Comparison of ENCODE assay signal across 14 cellular contexts in genomic region chr15:45314960-45315359, GRCh38.
DNase-seq lines count a peak whose midpoint lies in the region; FAIRE-seq and TF ChIP-seq lines count a peak whose summit lies in the region.
"Had no signal": no experiment of that assay in that cellular context is flagged by ENCODE, and none has a peak within 500 bp of the region (broad histone marks: within the 10 kb centered on the region; RNA-seq: fewer than 3 reads in every experiment).

No MANE protein-coding gene starts in this region.

- H3K27me3 Mint-ChIP-seq in neural crest cell (ENCODE audit: low read depth) (no peaks in the 10 kb centered on the region), mesothelial cell of epicardium (ENCODE audit: low read depth) (peaks cover 6% of the 10 kb centered on the region)

- no peaks in the 10 kb centered on the region for H3K9me3 Mint-ChIP-seq in neural crest cell
- no peaks in the 10 kb centered on the region for H3K9me3 Mint-ChIP-seq in mesothelial cell of epicardium

- no peak overlapping the region for H2BK120ac ChIP-seq in H1 (replicated peaks; ENCODE audit: low read depth, low read length)

- H3K27me3 ChIP-seq in H1 (replicated peaks in 1 of 4; ENCODE audit: control insufficient read depth in 3 of 4, extremely low read depth in 1 of 4, insufficient read depth in 3 of 4, low read length in 3 of 4), result no peaks in the 10 kb centered on the region
- H3K27me3 ChIP-seq: SJCRH30 had no signal

- TF ChIP-seq CTCF in H1 (IDR thresholded peaks at IDR 0.05; ENCODE audit: control extremely low read depth in 1 of 3, insufficient read depth in 1 of 3, low read depth in 1 of 3, low read length in 3 of 3), result peak in 2 of 3 experiments; percentile 36 to 53; a peak in 3 of 4 replicates
- peak; percentile 51 for TF ChIP-seq CTCF in neural crest cell (conservative IDR thresholded peaks at IDR 0.05)
- no peak for TF ChIP-seq CTCF in mesothelial cell of epicardium (IDR thresholded peaks at IDR 0.05; ENCODE audit: unreplicated experiment)

- no peak overlapping the region; a peak in 1 of 8 replicates for H3K4me3 ChIP-seq in H1 (ENCODE audit: extremely low read depth in 1 of 4, insufficient read depth in 2 of 4, low read depth in 3 of 4, low read length in 4 of 4)
- H3K4me3 ChIP-seq: SJCRH30 had no signal

- no peak overlapping the region for H3K27ac ChIP-seq in H1 (ENCODE audit: low read depth, low read length)
- H3K27ac ChIP-seq: SJCRH30 had no signal

- POLR2A ChIA-PET in H1 (lab: Charles Lee; ENCODE audit: partially characterized antibody), result interaction anchor here (0.7 to 1.6 kb wide), 2 partner anchors 22 to 88 kb away, joined by 3 to 9 read pairs; a partner anchor contains a TSS

- no peak for FAIRE-seq in H1 (lab: Jason Lieb, UNC)
- FAIRE-seq: HTR-8/SVneo had no signal

- H2BK15ac ChIP-seq in H1 (ENCODE audit: low read length), result no peak overlapping the region

- no peak overlapping the region; the same call in 1 of the 2 replicates for H3K18ac ChIP-seq in H1 (ENCODE audit: extremely low read depth, low read length)

- 0 out of 2 replicates have a peak overlapping the region, but pooled peaks have one; percentile 43 for H2BK12ac ChIP-seq in H1 (ENCODE audit: low read depth, low read length)

- WGBS in H1 (ENCODE audit: extremely low coverage in 1 of 2, insufficient coverage in 1 of 2, insufficient read length in 1 of 2, insufficient replicate concordance in 2 of 2, low coverage in 1 of 2, low lambda C conversion rate in 2 of 2, missing lambda C conversion rate in 1 of 2), 2 experiments, result 68% methylated on average over 13 of the region's 13 CpGs; no CpG with 5 or more reads in 1 of the 2 experiments

- 0 out of 2 replicates have a peak overlapping the region, but pooled peaks have one; percentile 86 for H2BK20ac ChIP-seq in H1 (ENCODE audit: low read length)

- no peak overlapping the region for H3K23ac ChIP-seq in H1 (ENCODE audit: insufficient read length)

- H3K4me1 ChIP-seq in H1 (replicated peaks in 1 of 4; ENCODE audit: control insufficient read depth in 3 of 4, insufficient read depth in 4 of 4, low read length in 3 of 4), result no peaks in the 10 kb centered on the region
- H3K4me1 ChIP-seq: SJCRH30 had no signal

- H3K27ac Mint-ChIP-seq in neural crest cell (ENCODE audit: unreplicated experiment) (no peak overlapping the region), mesothelial cell of epicardium (no peak overlapping the region)

- H3K4me2 ChIP-seq in H1 (ENCODE audit: insufficient read depth in 1 of 2, low read depth in 2 of 2, low read length in 2 of 2), result no peak overlapping the region

- H2AFZ ChIP-seq in H1 (ENCODE audit: low read length), result peak overlapping the region; percentile 99

- no peaks in the 10 kb centered on the region for H4K20me1 ChIP-seq in H1 (replicated peaks in 1 of 2; ENCODE audit: control insufficient read depth in 1 of 2, insufficient read depth in 2 of 2, low read length in 2 of 2)

- no peaks in the 10 kb centered on the region for H3K36me3 Mint-ChIP-seq in neural crest cell (ENCODE audit: low read depth)
- H3K36me3 Mint-ChIP-seq in mesothelial cell of epicardium, result no peaks in the 10 kb centered on the region

- H2BK5ac ChIP-seq in H1 (ENCODE audit: low read depth, low read length), result no peak overlapping the region

- TF ChIP-seq RAD21 in H1 (IDR thresholded peaks at IDR 0.05 in 1 of 2, conservative IDR thresholded peaks at IDR 0.05 in 1 of 2; ENCODE audit: low read depth in 2 of 2, low read length in 2 of 2), result peak; percentile 40 to 58

- no peaks in the 10 kb centered on the region for H3K23me2 ChIP-seq in H1 (ENCODE audit: low read depth, low read length)

- H2AK5ac ChIP-seq in H1 (ENCODE audit: low read depth, low read length), result no peak overlapping the region

- no peaks in the 10 kb centered on the region for H3K79me2 ChIP-seq in H1 (ENCODE audit: control insufficient read depth in 1 of 2, insufficient read depth in 2 of 2, low read length in 2 of 2)

- DNase-seq in EL (peak; percentile 30), MV-4-11 (lab: John Stamatoyannopoulos, UW) (peak; percentile 70), H1 (ENCODE audit: low read depth in 1 of 2, low spot score in 2 of 2) (no peak), neural crest cell (ENCODE audit: low read depth, low spot score) (peak; percentile 9), mesothelial cell of epicardium (ENCODE audit: low spot score in 2 of 2, unreplicated experiment in 2 of 2) (no peak), NCI-H345 (lab: John Stamatoyannopoulos, UW) (no peak), mesenteric fat pad (ENCODE audit: low spot score) (no peak), DMS79 treated with DMSO at 0.1 percent for 48 hours (lab: John Stamatoyannopoulos, UW) (no peak)
- DNase-seq: activated CD4-positive, alpha-beta T cell treated with anti-CD3 and anti-CD28 coated beads, Interleukin-2, amount 50 U/mL, for 4 hours; DMS153; NCI-H2081; SJCRH30; stimulated activated naive CD8-positive, alpha-beta T cell treated with anti-CD3 and anti-CD28 coated beads, Interleukin-15, Interleukin-2, amounts not matched to agents 100 U/mL and 50 U/mL, for 24 hours had no signal

- no peak overlapping the region for H3K56ac ChIP-seq in H1 (replicated peaks; ENCODE audit: insufficient read length, low read depth, low read length)

- H3K14ac ChIP-seq in H1 (ENCODE audit: insufficient read length), result no peak overlapping the region

- no peak overlapping the region for H3K9ac ChIP-seq in H1 (replicated peaks in 1 of 4; ENCODE audit: extremely low read depth in 1 of 4, low read depth in 3 of 4, low read length in 3 of 4)

- H4K91ac ChIP-seq in H1 (replicated peaks; ENCODE audit: insufficient read length, low read length), result no peak overlapping the region

- no peak for TF ChIP-seq POLR2A in H1 (IDR thresholded peaks at IDR 0.05; ENCODE audit: control extremely low read depth in 1 of 2, low read depth in 2 of 2, low read length in 2 of 2)

- no peaks in the 10 kb centered on the region for H3K36me3 ChIP-seq in H1 (ENCODE audit: control insufficient read depth in 2 of 4, insufficient read depth in 4 of 4, low read length in 3 of 4)
- H3K36me3 ChIP-seq: SJCRH30 had no signal

- no peak overlapping the region for H4K5ac ChIP-seq in H1 (ENCODE audit: insufficient read length, low read depth, low read length)

- CTCF ChIA-PET in H1 (lab: Charles Lee; ENCODE audit: partially characterized antibody), result interaction anchor here (0.6 to 2.1 kb wide), 18 partner anchors 9 to 211 kb away, joined by 3 to 10 read pairs (median 3); a partner anchor contains a TSS

- H3K4me1 Mint-ChIP-seq in neural crest cell, result peaks cover 4% of the 10 kb centered on the region
- H3K4me1 Mint-ChIP-seq in mesothelial cell of epicardium, result peaks cover 5% of the 10 kb centered on the region

- no peaks in the 10 kb centered on the region for H3K79me1 ChIP-seq in H1 (ENCODE audit: low read depth, low read length)

- H3K9me3 ChIP-seq in H1 (ENCODE audit: insufficient read depth in 2 of 2, low read depth in 1 of 2, low read length in 1 of 2), result no peaks in the 10 kb centered on the region
- H3K9me3 ChIP-seq: SJCRH30 had no signal

- H4K8ac ChIP-seq in H1 (ENCODE audit: extremely low read depth, insufficient read depth, low read length), result no peak overlapping the region

- H3K4me3 Mint-ChIP-seq in neural crest cell (no peak overlapping the region), mesothelial cell of epicardium (no peak overlapping the region)

- no peak overlapping the region for H3K4ac ChIP-seq in H1 (replicated peaks; ENCODE audit: insufficient read length, low read depth, low read length)

- TF ChIP-seq EP300 in H1 (IDR thresholded peaks at IDR 0.05; ENCODE audit: borderline replicate concordance in 1 of 2, low read depth in 2 of 2, low read length in 2 of 2), result no peak

TF ChIP-seq in H1, 55 proteins besides CTCF, POLR2A, EP300 and RAD21 (continues in another document):
- TF ChIP-seq YY1 (IDR thresholded peaks at IDR 0.05; ENCODE audit: low read depth, low read length), result peak; percentile 58; the same call in 1 of the 2 replicates
- TF ChIP-seq TAF1 (IDR thresholded peaks at IDR 0.05; ENCODE audit: low read depth, low read length), result 0 out of 2 replicates have a peak, but pooled peaks have one; percentile 24
- no peak for TF ChIP-seq CBX8 (IDR thresholded peaks at IDR 0.05; ENCODE audit: borderline replicate concordance, low read depth, low read length)
- no peak for TF ChIP-seq RNF2 (IDR thresholded peaks at IDR 0.05; ENCODE audit: borderline replicate concordance, low read depth, low read length, missing control alignments, poor library complexity, severe bottlenecking)
- no peak for TF ChIP-seq SIN3A (conservative IDR thresholded peaks at IDR 0.05 in 1 of 2, IDR thresholded peaks at IDR 0.05 in 1 of 2; ENCODE audit: low read depth in 1 of 2, low read length in 2 of 2)
- TF ChIP-seq SIRT6 (IDR thresholded peaks at IDR 0.05; ENCODE audit: low read length), result no peak
- no peak for TF ChIP-seq SRF (IDR thresholded peaks at IDR 0.05; ENCODE audit: low read depth, low read length)
- no peak for TF ChIP-seq E2F6 (IDR thresholded peaks at IDR 0.05)
- TF ChIP-seq EZH2 (IDR thresholded peaks at IDR 0.05; ENCODE audit: low read depth, low read length, severe bottlenecking), result no peak

Comparison
In these comparisons a context has a peak if more than half of its experiments do, and no peak if none do; other contexts are left out.
1. DNase-seq: peak in EL (single experiment), MV-4-11 (single experiment) and neural crest cell (single experiment); none in H1 (0 of 2), mesothelial cell of epicardium (0 of 2), NCI-H345 (single experiment), mesenteric fat pad (single experiment) and DMS79 treated with DMSO at 0.1 percent for 48 hours (single experiment).